Comparison of ENCODE assay signal across 13 cellular contexts in the genomic region with DNA sequence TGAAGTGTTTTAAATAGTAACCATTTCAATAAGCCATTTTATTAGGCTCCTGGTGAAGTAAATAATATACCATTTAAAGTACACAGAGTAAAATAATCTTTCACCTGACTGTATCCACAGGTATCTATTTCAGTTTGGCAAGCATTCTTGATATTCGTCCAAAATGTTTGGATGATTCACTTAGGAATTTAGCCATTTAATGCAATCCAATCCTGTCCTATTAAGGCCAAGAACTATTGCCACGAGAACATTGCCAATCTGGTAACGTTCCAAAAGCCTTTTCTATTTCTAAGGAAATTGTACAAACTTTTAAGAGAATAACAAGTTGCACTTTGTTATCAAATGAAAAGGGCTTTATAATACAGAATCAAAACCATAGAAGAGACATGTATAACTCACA.
A peak's percentile ranks its signal among the peaks of the same experiment; 100 is the strongest.
DNase-seq lines count a peak whose midpoint lies in the region; ATAC-seq and TF ChIP-seq lines count a peak whose summit lies in the region.
"Had no signal": no experiment of that assay in that cellular context is flagged by ENCODE, and none has a peak within 500 bp of the region (broad histone marks: within the 10 kb centered on the region; RNA-seq: fewer than 3 reads in every experiment).

No MANE protein-coding gene starts in this region.

- H4K20me1 ChIP-seq in SK-N-SH (ENCODE audit: insufficient read depth) (no peaks in the 10 kb centered on the region), neural progenitor cell (ENCODE audit: low read depth) (no peaks in the 10 kb centered on the region)

- no peak overlapping the region for H3K4me3 Mint-ChIP-seq in neural progenitor cell
- H3K4me3 Mint-ChIP-seq: T-cell had no signal

- no peak overlapping the region for H3K4me3 ChIP-seq in SK-N-SH (ENCODE audit: low read depth in 2 of 2, low read length in 1 of 2)
- no peak overlapping the region for H3K4me3 ChIP-seq in fibroblast of mammary gland (ENCODE audit: control insufficient read depth, low read depth, low read length)
- no peak overlapping the region for H3K4me3 ChIP-seq in thoracic aorta
- no peak overlapping the region for H3K4me3 ChIP-seq in neural progenitor cell
- H3K4me3 ChIP-seq: transverse colon had no signal

- TF ChIP-seq CTCF in SK-N-SH (IDR thresholded peaks at IDR 0.05) (no peak), fibroblast of mammary gland (conservative IDR thresholded peaks at IDR 0.05; ENCODE audit: control insufficient read depth, insufficient read depth, low read depth, low read length) (no peak), thoracic aorta (IDR thresholded peaks at IDR 0.05) (no peak), neural progenitor cell (IDR thresholded peaks at IDR 0.05) (no peak)

- ATAC-seq in thoracic aorta (ENCODE audit: insufficient number of reproducible peaks, low FRiP score, low read depth), result peak; percentile 21
- ATAC-seq: T-cell had no signal

- H3K27me3 Mint-ChIP-seq in neural progenitor cell (ENCODE audit: insufficient read depth, low read depth), result no peaks in the 10 kb centered on the region

- H3K9me3 Mint-ChIP-seq in neural progenitor cell, result peaks cover 5% of the 10 kb centered on the region

- H3K79me2 ChIP-seq in SK-N-SH (ENCODE audit: insufficient read depth), result no peaks in the 10 kb centered on the region
- no peaks in the 10 kb centered on the region for H3K79me2 ChIP-seq in neural progenitor cell (ENCODE audit: low read depth)

- no peak for TF ChIP-seq RAD21 in SK-N-SH (IDR thresholded peaks at IDR 0.05; ENCODE audit: low read length)

- POLR2A ChIA-PET in SK-N-SH (lab: Yijun Ruan, JAX), result no interaction called here

- peaks cover 5% of the 10 kb centered on the region for H3K4me1 Mint-ChIP-seq in neural progenitor cell
- H3K4me1 Mint-ChIP-seq: T-cell had no signal

- DNase-seq in NCI-H2029 (lab: John Stamatoyannopoulos, UW) (peak; percentile 39), NCI-H2029 treated with DMSO at 0.1 percent for 48 hours (lab: John Stamatoyannopoulos, UW) (no peak), SK-N-SH (no peak), fibroblast of mammary gland (ENCODE audit: low read depth) (peak; percentile 64), thoracic aorta (ENCODE audit: low spot score) (no peak), neural progenitor cell (ENCODE audit: low spot score) (no peak), NAMALWA (ENCODE audit: low spot score) (no peak), hepatic stellate cell (ENCODE audit: low spot score) (no peak)
- DNase-seq: activated CD4-positive, CD25-positive, alpha-beta regulatory T cell treated with anti-CD3 and anti-CD28 coated beads, Interleukin-2, amount 50 U/mL, for 72 hours; activated T-cell treated with anti-CD3 and anti-CD28 coated beads, Interleukin-2, amount 50 U/mL, for 48 hours; effector CD8-positive, alpha-beta T cell; T-cell; transverse colon had no signal

- no peaks in the 10 kb centered on the region for H3K4me1 ChIP-seq in SK-N-SH (ENCODE audit: control insufficient read depth in 1 of 2, insufficient read depth in 2 of 2, low read depth in 1 of 2, low read length in 1 of 2)
- no peaks in the 10 kb centered on the region for H3K4me1 ChIP-seq in thoracic aorta (ENCODE audit: control insufficient read depth in 1 of 2, low read depth in 2 of 2)
- no peaks in the 10 kb centered on the region for H3K4me1 ChIP-seq in neural progenitor cell
- H3K4me1 ChIP-seq: transverse colon had no signal

- H3K36me3 ChIP-seq in SK-N-SH (replicated peaks in 1 of 2; ENCODE audit: control insufficient read depth in 1 of 2, insufficient read depth in 2 of 2, low read length in 1 of 2), result no peaks in the 10 kb centered on the region
- no peaks in the 10 kb centered on the region for H3K36me3 ChIP-seq in thoracic aorta
- no peaks in the 10 kb centered on the region for H3K36me3 ChIP-seq in neural progenitor cell
- H3K36me3 ChIP-seq: transverse colon had no signal

- H3F3A ChIP-seq in SK-N-SH (replicated peaks; ENCODE audit: insufficient read depth), result no peaks in the 10 kb centered on the region
- H3F3A ChIP-seq in neural progenitor cell (ENCODE audit: low read depth), result no peaks in the 10 kb centered on the region

- no peaks in the 10 kb centered on the region for H3K9me2 ChIP-seq in SK-N-SH

- 0 out of 4 replicates have a peak, but pooled peaks of 1 of the 2 experiments have one; percentile 7 for TF ChIP-seq EP300 in SK-N-SH (IDR thresholded peaks at IDR 0.05; ENCODE audit: borderline replicate concordance in 1 of 2, low read depth in 1 of 2, low read length in 1 of 2)

- H3K9me3 ChIP-seq in SK-N-SH, result no peaks in the 10 kb centered on the region
- H3K9me3 ChIP-seq in thoracic aorta, result no peaks in the 10 kb centered on the region
- H3K9me3 ChIP-seq in neural progenitor cell (ENCODE audit: low read depth), result no peaks in the 10 kb centered on the region
- H3K9me3 ChIP-seq: transverse colon had no signal

- H3K9ac ChIP-seq in SK-N-SH, result no peak overlapping the region
- H3K9ac ChIP-seq in neural progenitor cell, result no peak overlapping the region

- no peaks in the 10 kb centered on the region for H3K27me3 ChIP-seq in SK-N-SH (ENCODE audit: insufficient read depth)
- H3K27me3 ChIP-seq in thoracic aorta (replicated peaks; ENCODE audit: insufficient read depth), result no peaks in the 10 kb centered on the region
- no peaks in the 10 kb centered on the region for H3K27me3 ChIP-seq in neural progenitor cell
- H3K27me3 ChIP-seq: transverse colon had no signal

- H3K36me3 Mint-ChIP-seq in neural progenitor cell, result no peaks in the 10 kb centered on the region
- H3K36me3 Mint-ChIP-seq: T-cell had no signal

- H3K27ac ChIP-seq in SK-N-SH (ENCODE audit: low read depth in 2 of 2, low read length in 1 of 2), result no peak overlapping the region
- H3K27ac ChIP-seq in thoracic aorta, result no peak overlapping the region
- H3K27ac ChIP-seq in neural progenitor cell, result no peak overlapping the region
- H3K27ac ChIP-seq: transverse colon had no signal

- WGBS in SK-N-SH (ENCODE audit: low lambda C conversion rate), result 9% methylated on average over 3 of the region's 3 CpGs

- H3K27ac Mint-ChIP-seq in neural progenitor cell, result no peak overlapping the region
- H3K27ac Mint-ChIP-seq: T-cell had no signal

- H2AFZ ChIP-seq in SK-N-SH (ENCODE audit: low read depth) (no peak overlapping the region), neural progenitor cell (replicated peaks) (no peak overlapping the region)

- CTCF ChIA-PET in SK-N-SH (lab: Yijun Ruan, JAX), result no interaction called here

- no peak overlapping the region for H3K4me2 ChIP-seq in SK-N-SH
- H3K4me2 ChIP-seq in neural progenitor cell, result no peak overlapping the region

TF ChIP-seq in SK-N-SH, 30 proteins besides CTCF, POLR2A, EP300 and RAD21 (continues in another document):
- no peak for TF ChIP-seq RXRA (IDR thresholded peaks at IDR 0.05; ENCODE audit: borderline replicate concordance, low read depth)
- TF ChIP-seq, protein P1, sequence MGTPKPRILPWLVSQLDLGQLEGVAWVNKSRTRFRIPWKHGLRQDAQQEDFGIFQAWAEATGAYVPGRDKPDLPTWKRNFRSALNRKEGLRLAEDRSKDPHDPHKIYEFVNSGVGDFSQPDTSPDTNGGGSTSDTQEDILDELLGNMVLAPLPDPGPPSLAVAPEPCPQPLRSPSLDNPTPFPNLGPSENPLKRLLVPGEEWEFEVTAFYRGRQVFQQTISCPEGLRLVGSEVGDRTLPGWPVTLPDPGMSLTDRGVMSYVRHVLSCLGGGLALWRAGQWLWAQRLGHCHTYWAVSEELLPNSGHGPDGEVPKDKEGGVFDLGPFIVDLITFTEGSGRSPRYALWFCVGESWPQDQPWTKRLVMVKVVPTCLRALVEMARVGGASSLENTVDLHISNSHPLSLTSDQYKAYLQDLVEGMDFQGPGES (IDR thresholded peaks at IDR 0.05; ENCODE audit: low read depth, low read length), result no peak
- TF ChIP-seq GABPA (IDR thresholded peaks at IDR 0.05; ENCODE audit: low read depth), result no peak
- no peak for TF ChIP-seq MEF2A (IDR thresholded peaks at IDR 0.05; ENCODE audit: borderline replicate concordance, low read depth)
- no peak for TF ChIP-seq POLR2AphosphoS5 (IDR thresholded peaks at IDR 0.05; ENCODE audit: low read depth, low read length)
- TF ChIP-seq TAF1 (IDR thresholded peaks at IDR 0.05; ENCODE audit: borderline replicate concordance, low read depth, low read length), result no peak
- TF ChIP-seq FOSL2 (IDR thresholded peaks at IDR 0.05; ENCODE audit: borderline replicate concordance, low read depth), result peak; percentile 43; the same call in 1 of the 2 replicates
- peak; percentile 36; the same call in 1 of the 2 replicates for TF ChIP-seq JUND (IDR thresholded peaks at IDR 0.05)
- TF ChIP-seq NFIC (IDR thresholded peaks at IDR 0.05; ENCODE audit: borderline replicate concordance), result peak; percentile 72
- TF ChIP-seq FOXJ3 (CRISPR knock-in tag; IDR thresholded peaks at IDR 0.05), result no peak
- TF ChIP-seq, protein P2, sequence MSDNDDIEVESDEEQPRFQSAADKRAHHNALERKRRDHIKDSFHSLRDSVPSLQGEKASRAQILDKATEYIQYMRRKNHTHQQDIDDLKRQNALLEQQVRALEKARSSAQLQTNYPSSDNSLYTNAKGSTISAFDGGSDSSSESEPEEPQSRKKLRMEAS (IDR thresholded peaks at IDR 0.05; ENCODE audit: low read depth), result no peak
- TF ChIP-seq, protein P3, sequence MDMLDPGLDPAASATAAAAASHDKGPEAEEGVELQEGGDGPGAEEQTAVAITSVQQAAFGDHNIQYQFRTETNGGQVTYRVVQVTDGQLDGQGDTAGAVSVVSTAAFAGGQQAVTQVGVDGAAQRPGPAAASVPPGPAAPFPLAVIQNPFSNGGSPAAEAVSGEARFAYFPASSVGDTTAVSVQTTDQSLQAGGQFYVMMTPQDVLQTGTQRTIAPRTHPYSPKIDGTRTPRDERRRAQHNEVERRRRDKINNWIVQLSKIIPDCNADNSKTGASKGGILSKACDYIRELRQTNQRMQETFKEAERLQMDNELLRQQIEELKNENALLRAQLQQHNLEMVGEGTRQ (IDR thresholded peaks at IDR 0.05; ENCODE audit: borderline replicate concordance, low read depth, low read length), result no peak
- no peak for TF ChIP-seq RFX5 (IDR thresholded peaks at IDR 0.05; ENCODE audit: low read length)
- TF ChIP-seq TEAD4 (IDR thresholded peaks at IDR 0.05; ENCODE audit: borderline replicate concordance, insufficient read depth), result no peak

Comparison
In these comparisons a context has a peak if more than half of its experiments do, and no peak if none do; other contexts are left out.
1. DNase-seq: peak in NCI-H2029 (single experiment) and fibroblast of mammary gland (single experiment); none in NCI-H2029 treated with DMSO at 0.1 percent for 48 hours (single experiment), SK-N-SH (single experiment), thoracic aorta (single experiment), neural progenitor cell (single experiment), NAMALWA (single experiment) and hepatic stellate cell (single experiment).